2 cellular contexts compared by ENCODE assay signal in genomic region chr17:33986088-33986487, GRCh38.
TF ChIP-seq lines count a peak whose summit lies in the region.

No MANE protein-coding gene starts in this region.

TF ChIP-seq in A549, 52 proteins besides CTCF, POLR2A, EP300 and RAD21 (continued from another document):
- TF ChIP-seq REST (IDR thresholded peaks at IDR 0.05) (no peak), KDM5A (IDR thresholded peaks at IDR 0.05) (no peak), ZC3H11A (IDR thresholded peaks at IDR 0.05) (no peak), FOSB (CRISPR knock-in tag; IDR thresholded peaks at IDR 0.05) (no peak)

TF ChIP-seq in H1, 55 proteins besides CTCF, POLR2A, EP300 and RAD21 (continued from another document):
- TF ChIP-seq CHD7 (IDR thresholded peaks at IDR 0.05; ENCODE audit: insufficient replicate concordance, low read length) = no peak
